17 cellular contexts compared by ENCODE assay signal in genomic region chr1:189606795-189607476, GRCh38.
DNase-seq lines count a peak whose midpoint lies in the region; ATAC-seq and TF ChIP-seq lines count a peak whose summit lies in the region.
"Had no signal": no experiment of that assay in that cellular context is flagged by ENCODE, and none has a peak within 500 bp of the region (broad histone marks: within the 10 kb centered on the region; RNA-seq: fewer than 3 reads in every experiment).

No MANE protein-coding gene starts in this region.

- H3K9me3 ChIP-seq in RWPE2 (ENCODE audit: severe bottlenecking) = no peaks in the 10 kb centered on the region
- H3K9me3 ChIP-seq: HAP-1 had no signal

- no peaks in the 10 kb centered on the region for H3K27me3 ChIP-seq in RWPE2 (ENCODE audit: insufficient read depth, poor library complexity, severe bottlenecking)
- H3K27me3 ChIP-seq: cardiac muscle cell had no signal

- H3K27ac ChIP-seq in RWPE2 (ENCODE audit: poor library complexity, severe bottlenecking) = peak overlapping the region; percentile 41
- no peak overlapping the region for H3K27ac ChIP-seq in epithelial cell of prostate
- H3K27ac ChIP-seq: cardiac muscle cell, WERI-Rb-1 had no signal

- peak; percentile 95 for ATAC-seq in RWPE2 (ENCODE audit: low read depth)
- ATAC-seq: activated CD8-positive, alpha-beta T cell treated with anti-CD3 and anti-CD28 coated beads, Interleukin-2, amount 10 ng/mL, durations not matched to agents 7 days and 5 days had no signal

- no peaks in the 10 kb centered on the region for H3K4me1 Mint-ChIP-seq in activated T-helper 1 cell treated with anti-CD3 and anti-CD28 coated beads, Interleukin-12 subunit alpha, Interleukin-12 subunit beta, Interleukin-2, Interleukin-4 antibody, amounts not matched to agents 30 ng/mL and 10 ng/mL and 1 ng/mL, durations not matched to agents 14 hours and 24 hours and 36 hours (ENCODE audit: low read depth)
- H3K4me1 Mint-ChIP-seq: CD14-positive monocyte had no signal

- no peaks in the 10 kb centered on the region for H3K9me3 Mint-ChIP-seq in activated T-helper 1 cell treated with anti-CD3 and anti-CD28 coated beads, Interleukin-12 subunit alpha, Interleukin-12 subunit beta, Interleukin-2, Interleukin-4 antibody, amounts not matched to agents 30 ng/mL and 10 ng/mL and 1 ng/mL, durations not matched to agents 14 hours and 24 hours and 36 hours

- H3K36me3 ChIP-seq in RWPE2 (ENCODE audit: low read depth) = no peaks in the 10 kb centered on the region
- H3K36me3 ChIP-seq: cardiac muscle cell, HAP-1, WERI-Rb-1 had no signal

- H3K36me3 Mint-ChIP-seq in activated T-helper 1 cell treated with anti-CD3 and anti-CD28 coated beads, Interleukin-12 subunit alpha, Interleukin-12 subunit beta, Interleukin-2, Interleukin-4 antibody, amounts not matched to agents 30 ng/mL and 10 ng/mL and 1 ng/mL, durations not matched to agents 14 hours and 24 hours and 36 hours (ENCODE audit: low read depth) = no peaks in the 10 kb centered on the region
- H3K36me3 Mint-ChIP-seq: CD14-positive monocyte had no signal

- TF ChIP-seq CTCF in RWPE2 (IDR thresholded peaks at IDR 0.05; ENCODE audit: poor library complexity, severe bottlenecking) = no peak

- H3K27me3 Mint-ChIP-seq in activated T-helper 1 cell treated with anti-CD3 and anti-CD28 coated beads, Interleukin-12 subunit alpha, Interleukin-12 subunit beta, Interleukin-2, Interleukin-4 antibody, amounts not matched to agents 30 ng/mL and 10 ng/mL and 1 ng/mL, durations not matched to agents 14 hours and 24 hours and 36 hours (ENCODE audit: insufficient read depth) = no peaks in the 10 kb centered on the region

- intact Hi-C loops in activated T-helper 1 cell treated with anti-CD3 and anti-CD28 coated beads, Interleukin-12 subunit alpha, Interleukin-12 subunit beta, Interleukin-2, Interleukin-4 antibody, amounts not matched to agents 30 ng/mL and 10 ng/mL and 1 ng/mL, durations not matched to agents 14 hours and 24 hours and 36 hours (cut with micrococcal nuclease) = no loop called here

- no peak overlapping the region for H3K27ac Mint-ChIP-seq in activated T-helper 1 cell treated with anti-CD3 and anti-CD28 coated beads, Interleukin-12 subunit alpha, Interleukin-12 subunit beta, Interleukin-2, Interleukin-4 antibody, amounts not matched to agents 30 ng/mL and 10 ng/mL and 1 ng/mL, durations not matched to agents 14 hours and 24 hours and 36 hours
- H3K27ac Mint-ChIP-seq: activated CD8-positive, alpha-beta T cell treated with anti-CD3 and anti-CD28 coated beads, Interleukin-2, amount 10 ng/mL, durations not matched to agents 7 days and 5 days; CD14-positive monocyte had no signal

- no peak overlapping the region for H3K4me3 Mint-ChIP-seq in activated T-helper 1 cell treated with anti-CD3 and anti-CD28 coated beads, Interleukin-12 subunit alpha, Interleukin-12 subunit beta, Interleukin-2, Interleukin-4 antibody, amounts not matched to agents 30 ng/mL and 10 ng/mL and 1 ng/mL, durations not matched to agents 14 hours and 24 hours and 36 hours
- H3K4me3 Mint-ChIP-seq: activated CD8-positive, alpha-beta T cell treated with anti-CD3 and anti-CD28 coated beads, Interleukin-2, amount 10 ng/mL, durations not matched to agents 7 days and 5 days; CD14-positive monocyte had no signal

- DNase-seq in H4 (ENCODE audit: low spot score) (peak; percentile 5), RWPE2 (ENCODE audit: low spot score) (no peak), epithelial cell of prostate (ENCODE audit: low read depth, low spot score) (peak; percentile 48), renal cortical epithelial cell (ENCODE audit: low read depth) (peak; percentile 97), NCI-H345 treated with DMSO at 0.1 percent for 48 hours (lab: John Stamatoyannopoulos, UW; ENCODE audit: unreplicated experiment) (no peak), NCI-H1092 treated with DMSO at 0.1 percent for 48 hours (lab: John Stamatoyannopoulos, UW) (no peak), CD1c-positive myeloid dendritic cell (ENCODE audit: extremely low spot score) (no peak)
- DNase-seq in activated T-helper 1 cell treated with anti-CD3 and anti-CD28 coated beads, Interleukin-12 subunit alpha, Interleukin-12 subunit beta, Interleukin-2, Interleukin-4 antibody, amounts not matched to agents 30 ng/mL and 10 ng/mL and 1 ng/mL, durations not matched to agents 14 hours and 24 hours and 36 hours (ENCODE audit: low spot score) = no peak
- DNase-seq: activated CD8-positive, alpha-beta T cell treated with anti-CD3 and anti-CD28 coated beads, Interleukin-2, amount 10 ng/mL, durations not matched to agents 7 days and 5 days; activated effector memory CD4-positive, alpha-beta T cell treated with anti-CD3 and anti-CD28 coated beads, Interleukin-2, amount 50 U/mL, for 16 hours; effector memory CD4-positive, alpha-beta T cell; NCI-H345; stimulated activated naive CD4-positive, alpha-beta T cell; WERI-Rb-1 had no signal

- peaks cover 19% of the 10 kb centered on the region for H3K4me1 ChIP-seq in RWPE2 (ENCODE audit: insufficient read depth, poor library complexity, severe bottlenecking)
- H3K4me1 ChIP-seq: HAP-1 had no signal

- H3K4me3 ChIP-seq in RWPE2 (ENCODE audit: severe bottlenecking) = no peak overlapping the region
- H3K4me3 ChIP-seq: cardiac muscle cell, HAP-1 had no signal

Comparison
In these comparisons a context has a peak if more than half of its experiments do, and no peak if none do; other contexts are left out.
1. DNase-seq: peak in H4 (single experiment), epithelial cell of prostate (single experiment) and renal cortical epithelial cell (single experiment); none in RWPE2 (single experiment), activated T-helper 1 cell treated with anti-CD3 and anti-CD28 coated beads, Interleukin-12 subunit alpha, Interleukin-12 subunit beta, Interleukin-2, Interleukin-4 antibody, amounts not matched to agents 30 ng/mL and 10 ng/mL and 1 ng/mL, durations not matched to agents 14 hours and 24 hours and 36 hours (single experiment), NCI-H345 treated with DMSO at 0.1 percent for 48 hours (single experiment), NCI-H1092 treated with DMSO at 0.1 percent for 48 hours (single experiment) and CD1c-positive myeloid dendritic cell (single experiment).